In genomic region chr1:247576514-247576913, GRCh38 we compare ENCODE assay signal across 8 cellular contexts. TPM values are rescaled to one million over a fixed set of nuclear protein-coding genes. Genes with fewer than 3 reads are reported as not detected.
DNase-seq lines count a peak whose midpoint lies in the region; ATAC-seq and TF ChIP-seq lines count a peak whose summit lies in the region.

No MANE protein-coding gene starts in this region.

- H3K36me3 ChIP-seq in SU-DHL-6 (ENCODE audit: low read length), result no peaks in the 10 kb centered on the region
- no peaks in the 10 kb centered on the region for H3K36me3 ChIP-seq in mesendoderm (ENCODE audit: control insufficient read depth, insufficient read depth, low read length)

- TF ChIP-seq CTCF in GM12864 (IDR thresholded peaks at IDR 0.05; ENCODE audit: low read depth, low read length, missing control alignments), result peak; percentile 48
- peak; percentile 46 for TF ChIP-seq CTCF in SU-DHL-6 (IDR thresholded peaks at IDR 0.05; ENCODE audit: insufficient read depth, low read length, poor library complexity, severe bottlenecking)

- no peak overlapping the region for H4K5ac ChIP-seq in mesendoderm (ENCODE audit: low read length)

- no peak overlapping the region for H3K4ac ChIP-seq in mesendoderm (ENCODE audit: low read depth, low read length)

- H3K4me2 ChIP-seq in SU-DHL-6 (ENCODE audit: low read depth, low read length, poor library complexity, severe bottlenecking) (no peak overlapping the region), mesendoderm (ENCODE audit: low read length) (no peak overlapping the region)

- H4K20me1 ChIP-seq in SU-DHL-6 (ENCODE audit: low read depth, low read length), result no peaks in the 10 kb centered on the region

- H2BK15ac ChIP-seq in mesendoderm (replicated peaks; ENCODE audit: low read depth), result no peak overlapping the region

- no peak overlapping the region for H2BK120ac ChIP-seq in mesendoderm (ENCODE audit: low read depth, low read length)

- H3K23ac ChIP-seq in mesendoderm (ENCODE audit: low read length), result no peak overlapping the region

- H3F3A ChIP-seq in SU-DHL-6 (ENCODE audit: insufficient read depth), result no peaks in the 10 kb centered on the region

- H3K9me3 ChIP-seq in SU-DHL-6 (ENCODE audit: insufficient read depth, low read length), result no peaks in the 10 kb centered on the region

- no peaks in the 10 kb centered on the region for H3K4me1 ChIP-seq in mesendoderm (ENCODE audit: control insufficient read depth, low read depth, low read length)

- no peak for DNase-seq in GM12864 (ENCODE audit: low read depth)
- DNase-seq in HuH-7 (ENCODE audit: low spot score), result peak; percentile 9
- DNase-seq in mesendoderm, result peak; percentile 16
- no peak for DNase-seq in posterior cingulate gyrus
- DNase-seq in GOT3 (lab: John Stamatoyannopoulos, UW), result no peak

- H2AFZ ChIP-seq in SU-DHL-6 (ENCODE audit: low read depth, low read length, severe bottlenecking), result no peak overlapping the region

- H3K79me2 ChIP-seq in SU-DHL-6 (ENCODE audit: insufficient read depth, low read length) (no peaks in the 10 kb centered on the region), mesendoderm (ENCODE audit: control insufficient read depth, insufficient read depth, low read length) (no peaks in the 10 kb centered on the region)

- H2BK5ac ChIP-seq in mesendoderm (ENCODE audit: low read length), result no peak overlapping the region

- intact Hi-C loops in posterior cingulate gyrus (cut with DNase I), result loop anchor here (10.0 kb wide), 1 partner anchor 202 kb away; no protein-coding TSS in a partner anchor

- H2AK5ac ChIP-seq in mesendoderm (ENCODE audit: low read length), result no peak overlapping the region

- no peaks in the 10 kb centered on the region for H3K27me3 ChIP-seq in SU-DHL-6 (ENCODE audit: low read length)
- H3K27me3 ChIP-seq in mesendoderm (ENCODE audit: insufficient read depth, low read length, poor library complexity), result no peaks in the 10 kb centered on the region

- no peaks in the 10 kb centered on the region for H3K9me2 ChIP-seq in SU-DHL-6 (replicated peaks; ENCODE audit: insufficient read depth, low read length)

- H3K4me3 ChIP-seq in GM12864 (ENCODE audit: low read depth, low read length) (no peak overlapping the region), SU-DHL-6 (ENCODE audit: insufficient read depth, low read length, poor library complexity, severe bottlenecking) (no peak overlapping the region), mesendoderm (ENCODE audit: low read length) (no peak overlapping the region)

- H3K27ac ChIP-seq in SU-DHL-6 (ENCODE audit: low read depth, low read length), result no peak overlapping the region
- no peak overlapping the region for H3K27ac ChIP-seq in mesendoderm (ENCODE audit: low read depth, low read length)

- no peak for ATAC-seq in HG03097 (IDR thresholded peaks at IDR 0.05; ENCODE audit: low FRiP score, unreplicated experiment)
- ATAC-seq in HG02885 (IDR thresholded peaks at IDR 0.05; ENCODE audit: poor library complexity, unreplicated experiment), result no peak

- H3K18ac ChIP-seq in mesendoderm (ENCODE audit: low read length), result no peak overlapping the region

- H3K9ac ChIP-seq in SU-DHL-6 (ENCODE audit: low read length) (no peak overlapping the region), mesendoderm (ENCODE audit: low read length) (no peak overlapping the region)

- no peaks in the 10 kb centered on the region for H3K79me1 ChIP-seq in mesendoderm (ENCODE audit: low read length)

- H3K56ac ChIP-seq in mesendoderm (ENCODE audit: low read length), result no peak overlapping the region

- no peak overlapping the region for H4K8ac ChIP-seq in mesendoderm (ENCODE audit: low read depth, low read length)

- WGBS in mesendoderm (ENCODE audit: extremely low coverage, insufficient coverage, low lambda C conversion rate), result no CpG with 5 or more reads among the region's 3 CpGs

RNA-seq across cellular contexts. Expression of gene OR2G2, which starts 11.6 kb away (rescaled TPM):
- polyA plus RNA-seq in mesendoderm (2013, experiment 1 of 2), result not detected
- not detected for polyA plus RNA-seq in mesendoderm (2013, experiment 2 of 2)

RNA-seq across cellular contexts. Expression of gene GCSAML, which starts 27.6 kb away (rescaled TPM):
- not detected for polyA plus RNA-seq in mesendoderm (2013, experiment 1 of 2)
- not detected for polyA plus RNA-seq in mesendoderm (2013, experiment 2 of 2)

RNA-seq across cellular contexts. Expression of gene OR2G3, which starts 28.9 kb away (rescaled TPM):
- not detected for polyA plus RNA-seq in mesendoderm (2013, experiment 1 of 2)
- polyA plus RNA-seq in mesendoderm (2013, experiment 2 of 2), result not detected

RNA-seq across cellular contexts. Expression of gene OR2C3, which starts 40.3 kb away (rescaled TPM):
- not detected for polyA plus RNA-seq in mesendoderm (2013, experiment 1 of 2)
- polyA plus RNA-seq in mesendoderm (2013, experiment 2 of 2), result not detected

Comparison
In these comparisons a context has a peak if more than half of its experiments do, and no peak if none do; other contexts are left out.
1. DNase-seq: peak in HuH-7 (single experiment) and mesendoderm (single experiment); none in GM12864 (single experiment), posterior cingulate gyrus (0 of 10) and GOT3 (single experiment).